In the genomic region with DNA sequence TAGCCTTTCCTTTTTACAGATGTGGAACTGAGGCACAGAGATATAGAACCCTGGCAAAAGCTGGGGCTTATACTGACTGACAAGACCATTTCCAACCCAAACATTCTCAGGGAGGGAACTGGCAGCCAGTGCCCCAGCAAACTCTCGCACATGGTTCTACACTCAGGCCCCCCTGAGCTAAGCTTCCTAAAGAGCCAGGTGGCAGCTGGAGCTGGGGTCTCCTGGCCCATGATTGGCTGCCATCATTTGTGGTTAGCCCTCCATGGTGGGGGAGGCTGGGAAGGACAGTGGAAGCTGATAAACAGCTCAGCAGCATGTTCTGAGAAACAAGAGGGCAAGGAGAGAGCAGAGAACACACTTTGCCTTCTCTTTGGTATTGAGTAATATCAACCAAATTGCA, we compare ENCODE assay signal across 18 cellular contexts. TPM values are rescaled to one million over a fixed set of nuclear protein-coding genes. Genes with fewer than 3 reads are reported as not detected.
A peak's percentile ranks its signal among the peaks of the same experiment; 100 is the strongest.
DNase-seq lines count a peak whose midpoint lies in the region; ATAC-seq and TF ChIP-seq lines count a peak whose summit lies in the region.
"Had no signal": no experiment of that assay in that cellular context is flagged by ENCODE, and none has a peak within 500 bp of the region (broad histone marks: within the 10 kb centered on the region; RNA-seq: fewer than 3 reads in every experiment).

A gene (plus strand): TSS at position 324 of the 400 bp plus-strand sequence. CDS start 5,298 bp downstream, outside the sequence.

- DNase-seq in DND-41 (peak; percentile 96), Panc1 (ENCODE audit: low read depth, low spot score) (no peak), thyroid gland (no peak), AG20443 (ENCODE audit: low spot score) (no peak), NCI-H1105 (lab: John Stamatoyannopoulos, UW) (no peak), smooth muscle cell (lab: John Stamatoyannopoulos, UW; ENCODE audit: unreplicated experiment) (no peak)
- DNase-seq: ACHN; C1 segment of cervical spinal cord; Caco-2; CD4-positive, CD25-positive, alpha-beta regulatory T cell; CD8-positive, alpha-beta memory T cell; DMS153; DMS79; GF-D8; H9; IMR-90; KBM-7 had no signal

- in situ Hi-C loops in Panc1 (cut with HindIII; ENCODE audit: low pct_unique_long_range_greater_than_20kb, low sequenced_read_pairs), result no loop called here

- H4K20me1 ChIP-seq in DND-41 (ENCODE audit: insufficient read depth, low read length), result peaks cover 25% of the 10 kb centered on the region
- H4K20me1 ChIP-seq in Loucy (ENCODE audit: insufficient read depth, low read length, poor library complexity, severe bottlenecking), result no peaks in the 10 kb centered on the region
- H4K20me1 ChIP-seq in smooth muscle cell (ENCODE audit: low read depth), result no peaks in the 10 kb centered on the region

- H3F3A ChIP-seq in Loucy (ENCODE audit: low read depth), result no peaks in the 10 kb centered on the region
- H3F3A ChIP-seq in smooth muscle cell (ENCODE audit: low read depth), result no peaks in the 10 kb centered on the region

- no peak within 1 kb of the TSS for H2AFZ ChIP-seq in DND-41 (ENCODE audit: low read depth, low read length)
- H2AFZ ChIP-seq in Loucy (ENCODE audit: low read length), result peak within 1 kb of the TSS; percentile 52; the same call in 1 of the 2 replicates
- H2AFZ ChIP-seq in smooth muscle cell (ENCODE audit: low read depth), result no peak within 1 kb of the TSS

- CTCF ChIA-PET in Panc1 (lab: Charles Lee), result interaction anchor here (0.7 kb wide), 1 partner anchor 72 kb away, joined by 3 read pairs; no protein-coding TSS in a partner anchor

- H3K36me3 ChIP-seq in DND-41 (ENCODE audit: insufficient read depth, low read length) (peaks cover 46% of the 10 kb centered on the region), Loucy (ENCODE audit: insufficient read depth, low read length) (no peaks in the 10 kb centered on the region), Panc1 (ENCODE audit: control insufficient read depth, insufficient read depth, low read length) (no peaks in the 10 kb centered on the region; the same call in 1 of the 2 replicates), thyroid gland (no peaks in the 10 kb centered on the region), smooth muscle cell (ENCODE audit: low read depth) (no peaks in the 10 kb centered on the region)

- H3K4me1 ChIP-seq in DND-41 (ENCODE audit: insufficient read depth, low read length) (peaks cover 60% of the 10 kb centered on the region), Loucy (ENCODE audit: insufficient read depth, low read length, poor library complexity, severe bottlenecking) (peaks cover 22% of the 10 kb centered on the region), Panc1 (ENCODE audit: control insufficient read depth, insufficient read depth, low read length) (peaks cover 8% of the 10 kb centered on the region), thyroid gland (peaks cover 0 to 16% of the 10 kb centered on the region in 2 donors), smooth muscle cell (ENCODE audit: low read depth) (peaks cover 6% of the 10 kb centered on the region)
- H3K4me1 ChIP-seq: Caco-2 had no signal

- no peaks in the 10 kb centered on the region for H3K9me2 ChIP-seq in Loucy (replicated peaks; ENCODE audit: low read depth, low read length)

- no peak for TF ChIP-seq CTCF in DND-41 (IDR thresholded peaks at IDR 0.05; ENCODE audit: borderline replicate concordance, extremely low read depth, low read length, poor library complexity, severe bottlenecking)
- TF ChIP-seq CTCF in Loucy (conservative IDR thresholded peaks at IDR 0.05; ENCODE audit: low read length), result no peak
- TF ChIP-seq CTCF in Panc1 (IDR thresholded peaks at IDR 0.05), result no peak
- no peak for TF ChIP-seq CTCF in thyroid gland (IDR thresholded peaks at IDR 0.05)
- TF ChIP-seq CTCF in smooth muscle cell (IDR thresholded peaks at IDR 0.05; ENCODE audit: borderline replicate concordance, insufficient read depth, poor library complexity, severe bottlenecking), result no peak

- no peak for TF ChIP-seq POLR2A in thyroid gland (IDR thresholded peaks at IDR 0.05)

- H3K79me2 ChIP-seq in DND-41 (ENCODE audit: insufficient read depth, low read length) (peaks cover 80% of the 10 kb centered on the region), Loucy (ENCODE audit: insufficient read depth, low read length) (no peaks in the 10 kb centered on the region), smooth muscle cell (ENCODE audit: low read depth) (no peaks in the 10 kb centered on the region)

- H3K4me3 ChIP-seq in DND-41 (ENCODE audit: low read depth in 1 of 2, low read length in 2 of 2), result peak within 1 kb of the TSS; percentile 66 to 88
- H3K4me3 ChIP-seq in Loucy (ENCODE audit: low read length, poor library complexity, severe bottlenecking), result no peak within 1 kb of the TSS
- H3K4me3 ChIP-seq in Panc1 (ENCODE audit: low read depth in 2 of 2, low read length in 2 of 2), result no peak within 1 kb of the TSS
- no peak within 1 kb of the TSS for H3K4me3 ChIP-seq in thyroid gland (replicated peaks in 1 of 3)
- H3K4me3 ChIP-seq in smooth muscle cell, result no peak within 1 kb of the TSS

- intact Hi-C loops in Panc1 (cut with micrococcal nuclease; ENCODE audit: unreplicated experiment) (loop anchor here (5.0 kb wide), 1 partner anchor 115 kb away; no protein-coding TSS in a partner anchor), thyroid gland (cut with DNase I) (loop anchor here (10.0 kb wide), 1 partner anchor 57 kb away; no protein-coding TSS in a partner anchor)

- no peaks in the 10 kb centered on the region for H3K9me3 ChIP-seq in DND-41 (ENCODE audit: insufficient read depth, low read length, severe bottlenecking)
- H3K9me3 ChIP-seq in Loucy (ENCODE audit: insufficient read depth, low read depth, low read length), result no peaks in the 10 kb centered on the region
- H3K9me3 ChIP-seq in Panc1 (ENCODE audit: control insufficient read depth, insufficient read depth, low read depth, low read length), result no peaks in the 10 kb centered on the region
- H3K9me3 ChIP-seq in thyroid gland, result no peaks in the 10 kb centered on the region
- no peaks in the 10 kb centered on the region for H3K9me3 ChIP-seq in smooth muscle cell (replicated peaks; ENCODE audit: low read depth)
- H3K9me3 ChIP-seq: Caco-2 had no signal

- ATAC-seq in DND-41 (ENCODE audit: insufficient read depth, low read depth) (peak; percentile 75), Panc1 (no peak)

- H3K27me3 ChIP-seq in DND-41 (ENCODE audit: insufficient read depth, low read length, poor library complexity) (no peaks in the 10 kb centered on the region), Loucy (ENCODE audit: insufficient read depth, low read length, poor library complexity, severe bottlenecking) (no peaks in the 10 kb centered on the region), Panc1 (ENCODE audit: control insufficient read depth, insufficient read depth, low read length) (peaks cover 9% of the 10 kb centered on the region; the same call in 1 of the 2 replicates), thyroid gland (no peaks in the 10 kb centered on the region), smooth muscle cell (ENCODE audit: low read depth) (no peaks in the 10 kb centered on the region)

- 91 to 100% methylated on average over 1 of the region's 1 CpG for WGBS in thyroid gland, 2 donors
- 100% methylated on average over 1 of the region's 1 CpG for WGBS in smooth muscle cell (ENCODE audit: low lambda C conversion rate)

- H3K4me2 ChIP-seq in DND-41 (ENCODE audit: insufficient read depth, low read length), result peak within 1 kb of the TSS; percentile 73
- H3K4me2 ChIP-seq in Loucy (ENCODE audit: low read depth, low read length, poor library complexity, severe bottlenecking), result no peak within 1 kb of the TSS
- no peak within 1 kb of the TSS for H3K4me2 ChIP-seq in smooth muscle cell

- BruUV-seq in Panc1 (replicated peaks; lab: Mats Ljungman, UMichigan), result no TSS peak

- H3K9ac ChIP-seq in DND-41 (ENCODE audit: low read depth, low read length) (peak within 1 kb of the TSS; percentile 81), Loucy (ENCODE audit: low read depth, low read length, poor library complexity, severe bottlenecking) (no peak within 1 kb of the TSS), smooth muscle cell (ENCODE audit: low read depth) (no peak within 1 kb of the TSS)

- peak within 1 kb of the TSS; percentile 92 for H3K27ac ChIP-seq in DND-41 (ENCODE audit: low read length)
- peak within 1 kb of the TSS; percentile 45; the same call in 1 of the 2 replicates for H3K27ac ChIP-seq in Panc1 (ENCODE audit: low read length)
- peak within 1 kb of the TSS in 2 of 3 donors; percentile 9 to 10 for H3K27ac ChIP-seq in thyroid gland
- no peak within 1 kb of the TSS for H3K27ac ChIP-seq in smooth muscle cell (ENCODE audit: low read depth)

- POLR2A ChIA-PET in Panc1 (lab: Charles Lee), result no interaction called here

RNA-seq across cellular contexts. Expression of the gene that starts here (rescaled TPM):
- total RNA-seq in Panc1 (2021; ENCODE audit: unreplicated experiment) (0.44 TPM), thyroid gland (1 to 10 TPM; 1.5 to 4.8 (median 4.2) TPM), smooth muscle cell (2.7 and 3.7 TPM in 2 replicates)
- polyA plus RNA-seq in Panc1 (2012; ENCODE audit: insufficient read length), result 0.33 TPM
- 0.86 and 1.7 TPM in 2 replicates for polyA plus RNA-seq in smooth muscle cell

Comparison
In these comparisons a context has a peak if more than half of its experiments do, and no peak if none do; other contexts are left out.
1. H3K4me3 ChIP-seq: peak in DND-41 (2 of 2); none in Loucy (single experiment), Panc1 (0 of 2), thyroid gland (0 of 3) and smooth muscle cell (single experiment).